Comparison of ENCODE assay signal across 8 cellular contexts in the genomic region with DNA sequence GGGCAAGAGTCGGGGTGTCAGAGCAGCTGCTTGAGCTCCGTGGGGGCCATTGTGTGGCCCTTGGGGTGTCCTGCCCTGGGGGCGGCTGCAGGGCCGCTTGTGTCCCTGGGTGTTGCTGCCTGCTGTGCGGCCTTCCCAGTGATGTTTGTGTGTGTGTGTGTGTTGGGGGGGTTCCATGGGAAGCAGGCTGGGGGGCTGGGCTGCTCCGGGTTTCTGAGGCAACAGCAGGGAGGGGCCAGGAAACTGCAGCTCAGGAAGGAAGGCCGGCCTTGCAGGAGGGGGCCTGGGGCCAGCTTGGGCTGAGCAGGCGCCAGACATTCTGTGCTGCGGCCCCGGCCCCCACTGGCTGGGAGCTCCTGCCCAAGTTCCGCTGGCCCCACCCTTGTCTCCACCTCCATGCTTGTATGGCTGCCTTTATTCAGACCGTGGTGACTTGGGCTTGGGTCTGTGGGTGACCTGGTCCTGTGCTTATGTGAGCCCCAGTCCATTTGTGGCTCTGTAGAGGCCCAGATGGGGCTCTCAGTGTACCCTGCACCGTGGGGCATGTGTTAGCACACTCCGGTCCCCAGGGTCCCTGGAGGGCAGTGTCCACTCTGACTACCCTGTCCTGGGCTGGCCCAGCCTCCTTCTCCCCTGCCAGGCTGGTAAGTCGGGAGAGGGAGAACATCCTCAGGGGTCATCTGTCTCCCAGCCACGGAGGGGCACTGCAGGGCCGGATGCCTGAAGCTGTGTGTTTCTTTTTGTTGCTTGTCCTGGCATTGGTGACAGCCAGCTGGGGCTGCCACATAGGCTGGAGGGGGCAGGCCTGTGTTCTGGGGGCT. TPM values are rescaled to one million over a fixed set of nuclear protein-coding genes. Genes with fewer than 3 reads are reported as not detected.
DNase-seq lines count a peak whose midpoint lies in the region; ATAC-seq, FAIRE-seq and TF ChIP-seq lines count a peak whose summit lies in the region.

No MANE protein-coding gene starts in this region.

- ATAC-seq in K562 = peak; percentile 59
- no peak for ATAC-seq in HG03442 (IDR thresholded peaks at IDR 0.05; ENCODE audit: unreplicated experiment)
- no peak for ATAC-seq in stimulated activated memory B cell treated with anti-CD40 and anti-IgM and Interleukin-4, amounts not matched to agents 10 μg/mL and 1 μg/mL and 100 μg/mL, for 72 hours
- ATAC-seq in HG02885 (IDR thresholded peaks at IDR 0.05; ENCODE audit: poor library complexity, unreplicated experiment) = no peak

- peaks cover 0 to 5% (median 0%) of the 10 kb centered on the region in 7 donors for H3K9me3 Mint-ChIP-seq in CD14-positive monocyte
- H3K9me3 Mint-ChIP-seq in stimulated activated memory B cell treated with anti-CD40 and anti-IgM and Interleukin-4, amounts not matched to agents 10 μg/mL and 1 μg/mL and 100 μg/mL, for 72 hours = no peaks in the 10 kb centered on the region

- BruUV-seq in K562 (replicated peaks; lab: Mats Ljungman, UMichigan) = no TSS peak

- no peaks in the 10 kb centered on the region for H3K79me1 ChIP-seq in mesenchymal stem cell (replicated peaks; ENCODE audit: low read length, poor library complexity, severe bottlenecking)

- TF ChIP-seq CTCF in CD14-positive monocyte (IDR thresholded peaks at IDR 0.05) = peak; percentile 25
- peak; percentile 34 to 53 (median 45); a peak in 4 of 6 replicates for TF ChIP-seq CTCF in K562 (IDR thresholded peaks at IDR 0.05 in 2 of 3, conservative IDR thresholded peaks at IDR 0.05 in 1 of 3; ENCODE audit: insufficient read depth in 2 of 3, low read depth in 1 of 3, low read length in 3 of 3)

- peak overlapping the region; percentile 84 for H2AFZ ChIP-seq in K562 (ENCODE audit: low read depth, low read length)
- H2AFZ ChIP-seq in mesenchymal stem cell (ENCODE audit: low read depth, low read length) = peak overlapping the region; percentile 57

- H3K9me1 ChIP-seq in K562 (ENCODE audit: control insufficient read depth, insufficient read depth, low read length) = no peaks in the 10 kb centered on the region

- no peak for TF ChIP-seq POLR2A in K562 (conservative IDR thresholded peaks at IDR 0.05)

- H3K4me2 ChIP-seq in K562 (ENCODE audit: insufficient read depth, low read length) (peak overlapping the region; percentile 40), mesenchymal stem cell (ENCODE audit: low read length, poor library complexity, severe bottlenecking) (no peak overlapping the region)

- in situ Hi-C loops in KBM-7 (cut with MboI; ENCODE audit: low pct_unique_long_range_greater_than_20kb, low sequenced_read_pairs) (no loop called here), K562 (cut with MboI) (no loop called here)

- no peak overlapping the region for H2BK5ac ChIP-seq in mesenchymal stem cell (ENCODE audit: low read depth, low read length, poor library complexity, severe bottlenecking)

- H4K20me1 ChIP-seq in K562 (replicated peaks; ENCODE audit: control insufficient read depth, insufficient read depth, low read length) = no peaks in the 10 kb centered on the region

- peaks cover 21% of the 10 kb centered on the region for H3K4me1 Mint-ChIP-seq in CD14-positive monocyte
- H3K4me1 Mint-ChIP-seq in stimulated activated memory B cell treated with anti-CD40 and anti-IgM and Interleukin-4, amounts not matched to agents 10 μg/mL and 1 μg/mL and 100 μg/mL, for 72 hours = peaks cover 40% of the 10 kb centered on the region

- H3K9me3 ChIP-seq in K562 (replicated peaks; ENCODE audit: control insufficient read depth, insufficient read depth, low read depth, low read length) = no peaks in the 10 kb centered on the region
- H3K9me3 ChIP-seq in mesenchymal stem cell (ENCODE audit: control insufficient read depth, low read length) = no peaks in the 10 kb centered on the region

- peak overlapping the region; percentile 73 for H2BK120ac ChIP-seq in mesenchymal stem cell (ENCODE audit: low read depth, low read length)

- CTCF ChIA-PET in K562 (lab: Yijun Ruan, JAX; ENCODE audit: low intra/inter-chr PET ratio) = interaction anchor here (1.1 kb wide), 1 partner anchor 16 kb away, joined by 3 read pairs; no protein-coding TSS in a partner anchor

- no peaks in the 10 kb centered on the region for H3K79me2 ChIP-seq in K562 (ENCODE audit: control insufficient read depth, insufficient read depth, low read length)

- peak overlapping the region; percentile 47 to 62 for H3K4ac ChIP-seq in mesenchymal stem cell (ENCODE audit: low read depth in 1 of 2, low read length in 2 of 2)

- H4K91ac ChIP-seq in mesenchymal stem cell (ENCODE audit: low read length) = peak overlapping the region; percentile 93

- H3K27ac ChIP-seq in K562 (ENCODE audit: extremely low read depth, low read depth, low read length) (peak overlapping the region; percentile 61), mesenchymal stem cell (ENCODE audit: low read length, poor library complexity, severe bottlenecking) (no peak overlapping the region)

- FAIRE-seq in K562 (lab: Jason Lieb, UNC) = peak; percentile 69

- TF ChIP-seq EP300 in K562 (IDR thresholded peaks at IDR 0.05; ENCODE audit: low read length) = no peak

- H3K27me3 Mint-ChIP-seq in CD14-positive monocyte (ENCODE audit: low read depth in 3 of 3) = peaks cover 48 to 81% (median 51%) of the 10 kb centered on the region in 3 donors
- peaks cover 65% of the 10 kb centered on the region for H3K27me3 Mint-ChIP-seq in stimulated activated memory B cell treated with anti-CD40 and anti-IgM and Interleukin-4, amounts not matched to agents 10 μg/mL and 1 μg/mL and 100 μg/mL, for 72 hours

- TF ChIP-seq RAD21 in K562 (CRISPR knock-in tag; conservative IDR thresholded peaks at IDR 0.05 in 1 of 2, IDR thresholded peaks at IDR 0.05 in 1 of 2) = peak in 1 of 2 experiments; percentile 13; a peak in 1 of 4 replicates

- H3K14ac ChIP-seq in mesenchymal stem cell (ENCODE audit: low read length in 2 of 2) = peak overlapping the region in 1 of 2 experiments; percentile 76

- H2AK5ac ChIP-seq in mesenchymal stem cell (ENCODE audit: low read length, severe bottlenecking) = peak overlapping the region; percentile 39

- H3K9ac ChIP-seq in K562 (ENCODE audit: insufficient read depth in 1 of 2, low read depth in 2 of 2, low read length in 2 of 2) (peak overlapping the region; percentile 42 to 90; a peak in 3 of 4 replicates), mesenchymal stem cell (ENCODE audit: low read length) (no peak overlapping the region)

- intact Hi-C loops in CD14-positive monocyte (cut with micrococcal nuclease) = no loop called here
- intact Hi-C loops in K562 (cut with micrococcal nuclease) = loop anchor here (2.0 to 5.0 kb wide), 2 partner anchors 15 to 77 kb away; a partner anchor contains a TSS

- H3K4me1 ChIP-seq in K562 (replicated peaks in 1 of 2; ENCODE audit: control insufficient read depth in 2 of 2, insufficient read depth in 2 of 2, low read length in 2 of 2) (peaks cover 29 to 87% of the 10 kb centered on the region in 2 experiments), mesenchymal stem cell (ENCODE audit: control insufficient read depth, insufficient read depth, low read depth, low read length) (peaks cover 53% of the 10 kb centered on the region)

- H3K36me3 ChIP-seq in K562 (ENCODE audit: control insufficient read depth, insufficient read depth, low read length) (no peaks in the 10 kb centered on the region), mesenchymal stem cell (ENCODE audit: control insufficient read depth in 1 of 2, insufficient read depth in 2 of 2, low read depth in 1 of 2, low read length in 2 of 2) (no peaks in the 10 kb centered on the region)

- peak overlapping the region; percentile 59 to 92 for H2BK12ac ChIP-seq in mesenchymal stem cell (ENCODE audit: low read length in 2 of 2)

- peak overlapping the region; percentile 82 for H2BK15ac ChIP-seq in mesenchymal stem cell (ENCODE audit: low read depth, poor library complexity, severe bottlenecking)

- peak overlapping the region in 1 of 7 donors; percentile 47 for H3K27ac Mint-ChIP-seq in CD14-positive monocyte
- no peak overlapping the region for H3K27ac Mint-ChIP-seq in stimulated activated memory B cell treated with anti-CD40 and anti-IgM and Interleukin-4, amounts not matched to agents 10 μg/mL and 1 μg/mL and 100 μg/mL, for 72 hours

- H3K36me3 Mint-ChIP-seq in CD14-positive monocyte = peaks cover 0 to 3% of the 10 kb centered on the region in 2 donors
- H3K36me3 Mint-ChIP-seq in stimulated activated memory B cell treated with anti-CD40 and anti-IgM and Interleukin-4, amounts not matched to agents 10 μg/mL and 1 μg/mL and 100 μg/mL, for 72 hours = no peaks in the 10 kb centered on the region

- peak overlapping the region in 1 of 2 experiments; percentile 51 for H3K23ac ChIP-seq in mesenchymal stem cell (ENCODE audit: low read length in 2 of 2)

- POLR2A ChIA-PET in K562 (lab: Yijun Ruan, JAX) = interaction anchor here (0.7 to 1.7 kb wide), 8 partner anchors 9 to 220 kb away, joined by 3 to 10 read pairs (median 4); a partner anchor contains a TSS

- H4K8ac ChIP-seq in mesenchymal stem cell (ENCODE audit: low read length) = peak overlapping the region; percentile 93

- 22% methylated on average over 14 of the region's 17 CpGs for WGBS in K562 (ENCODE audit: insufficient coverage, low coverage, missing lambda C conversion rate)
- 31% methylated on average over 17 of the region's 17 CpGs for WGBS in mesenchymal stem cell

- peak overlapping the region; percentile 76 to 78 for H3K18ac ChIP-seq in mesenchymal stem cell (ENCODE audit: low read depth in 1 of 2, low read length in 2 of 2)

- H3K4me3 Mint-ChIP-seq in CD14-positive monocyte = peak overlapping the region in 1 of 2 donors; percentile 21
- H3K4me3 Mint-ChIP-seq in stimulated activated memory B cell treated with anti-CD40 and anti-IgM and Interleukin-4, amounts not matched to agents 10 μg/mL and 1 μg/mL and 100 μg/mL, for 72 hours = no peak overlapping the region

- DNase-seq in CD14-positive monocyte (ENCODE audit: low spot score) = no peak
- peak; percentile 70 for DNase-seq in KBM-7
- peak; percentile 60 to 68 (median 62) for DNase-seq in K562 (ENCODE audit: extremely low read depth in 1 of 4, low spot score in 3 of 4)
- peak; percentile 57 for DNase-seq in mesenchymal stem cell
- no peak for DNase-seq in COR-L47 (lab: John Stamatoyannopoulos, UW)

- H3K4me3 ChIP-seq in K562 (no peak overlapping the region), mesenchymal stem cell (ENCODE audit: insufficient read depth in 1 of 2, low read depth in 1 of 2, low read length in 2 of 2) (no peak overlapping the region)

- H3K27me3 ChIP-seq in K562 (ENCODE audit: control insufficient read depth in 2 of 2, insufficient read depth in 2 of 2, low read length in 2 of 2) (no peaks in the 10 kb centered on the region), mesenchymal stem cell (ENCODE audit: control insufficient read depth in 1 of 2, insufficient read depth in 1 of 2, low read length in 2 of 2) (peaks cover 30 to 81% of the 10 kb centered on the region in 2 experiments)

RNA-seq across cellular contexts. Expression of a gene that starts 4.6 kb away (rescaled TPM):
- polyA plus RNA-seq in CD14-positive monocyte = not detected
- total RNA-seq in K562 (2011; cell fraction: chromatin; rRNA removed; ENCODE audit: low replicate concordance) = 0.58 and 1.6 TPM in 2 replicates
- total RNA-seq in K562 (2011; cell fraction: nucleolus; rRNA removed) = 3.5 and 3.8 TPM in 2 replicates
- 1.2 and 1.3 TPM in 2 replicates for total RNA-seq in K562 (2011; cell fraction: nucleoplasm; rRNA removed)
- 2.7 and 6.2 TPM in 2 replicates for total RNA-seq in K562 (2014; rRNA removed)
- total RNA-seq in K562 (2014; rRNA removed; fragmentation: Illumina TruSeq; extraction: Trizol) = 0.13 and 0.15 TPM in 2 replicates
- total RNA-seq in K562 (2015; rRNA removed; fragmentation: Illumina TruSeq; extraction: Trizol) = 0.76 and 0.94 TPM in 2 replicates
- total RNA-seq in K562 (2021) = 19.8 and 20.4 TPM in 2 replicates
- polyA plus RNA-seq in K562 (2011; rRNA removed) = 0.33 and 0.47 TPM in 2 replicates
- 1.0 and 5.3 TPM in 2 replicates for polyA plus RNA-seq in K562 (2011; cell fraction: cytosol; rRNA removed)
- polyA plus RNA-seq in K562 (2011; cell fraction: nucleus; rRNA removed) = 2.6 and 7.3 TPM in 2 replicates
- 6.7 and 6.9 TPM in 2 replicates for polyA plus RNA-seq in K562 (2012)
- polyA plus RNA-seq in K562 (2014; fragmentation: Illumina TruSeq; extraction: Trizol) = 0.21 and 0.78 TPM in 2 replicates
- polyA plus RNA-seq in K562 (2014; fragmentation: Nextera tagmentation; extraction: Ambion mirVana) = under 1 TPM; 0.20 to 0.23 TPM
- polyA plus RNA-seq in K562 (2014; rRNA removed) = 4.4 and 6.8 TPM in 2 replicates
- polyA minus RNA-seq in K562 (2011; rRNA and poly(A)+ RNA removed) = 0.14 TPM in 1 of 2 replicates, not detected in the other
- 3.3 and 7.4 TPM in 2 replicates for polyA minus RNA-seq in K562 (2011; cell fraction: cytosol; rRNA and poly(A)+ RNA removed)
- polyA minus RNA-seq in K562 (2011; cell fraction: nucleus; rRNA and poly(A)+ RNA removed) = 1.5 and 2.1 TPM in 2 replicates
- polyA plus RNA-seq in mesenchymal stem cell (2013, experiment 1 of 2) = 0.33 TPM
- 0.27 TPM for polyA plus RNA-seq in mesenchymal stem cell (2013, experiment 2 of 2)

RNA-seq across cellular contexts. Expression of a gene that starts 8.9 kb away (rescaled TPM):
- polyA plus RNA-seq in CD14-positive monocyte (10 to 100 TPM; 15.7 to 16.0 TPM), K562 (2011; rRNA removed) (8.6 and 14.0 TPM in 2 replicates), K562 (2014; fragmentation: Illumina TruSeq; extraction: Trizol) (5.0 and 8.5 TPM in 2 replicates), K562 (2014; fragmentation: Nextera tagmentation; extraction: Ambion mirVana) (1 to 10 TPM; 1.4 to 1.9 TPM), K562 (2014; rRNA removed) (8.0 and 10.0 TPM in 2 replicates)
- total RNA-seq in K562 (2011; cell fraction: chromatin; rRNA removed; ENCODE audit: low replicate concordance) = 17.4 and 45.7 TPM in 2 replicates
- total RNA-seq in K562 (2011; cell fraction: nucleolus; rRNA removed) = 25.8 and 31.0 TPM in 2 replicates
- 17.7 and 19.9 TPM in 2 replicates for total RNA-seq in K562 (2011; cell fraction: nucleoplasm; rRNA removed)
- total RNA-seq in K562 (2014; rRNA removed) (5.4 and 7.8 TPM in 2 replicates), K562 (2014; rRNA removed; fragmentation: Illumina TruSeq; extraction: Trizol) (3.0 and 3.6 TPM in 2 replicates), K562 (2015; rRNA removed; fragmentation: Illumina TruSeq; extraction: Trizol) (6.4 and 6.9 TPM in 2 replicates), K562 (2021) (18.7 and 28.7 TPM in 2 replicates)
- 14.2 and 18.7 TPM in 2 replicates for polyA plus RNA-seq in K562 (2011; cell fraction: cytosol; rRNA removed)
- 63.0 and 66.6 TPM in 2 replicates for polyA plus RNA-seq in K562 (2011; cell fraction: nucleus; rRNA removed)
- 15.6 and 29.0 TPM in 2 replicates for polyA plus RNA-seq in K562 (2012)
- 3.3 and 4.4 TPM in 2 replicates for polyA minus RNA-seq in K562 (2011; rRNA and poly(A)+ RNA removed)
- 4.1 and 11.9 TPM in 2 replicates for polyA minus RNA-seq in K562 (2011; cell fraction: cytosol; rRNA and poly(A)+ RNA removed)
- polyA minus RNA-seq in K562 (2011; cell fraction: nucleus; rRNA and poly(A)+ RNA removed) = 11.4 and 20.1 TPM in 2 replicates
- 57.9 TPM for polyA plus RNA-seq in mesenchymal stem cell (2013, experiment 1 of 2)
- polyA plus RNA-seq in mesenchymal stem cell (2013, experiment 2 of 2) = 60.9 TPM

RNA-seq across cellular contexts. Expression of a gene that starts 18.1 kb away (rescaled TPM):
- polyA plus RNA-seq in CD14-positive monocyte (not detected), K562 (2011; rRNA removed) (0.11 and 0.22 TPM in 2 replicates), K562 (2014; fragmentation: Illumina TruSeq; extraction: Trizol) (0.11 and 0.16 TPM in 2 replicates), K562 (2014; fragmentation: Nextera tagmentation; extraction: Ambion mirVana) (not detected), K562 (2014; rRNA removed) (0.94 and 1.6 TPM in 2 replicates)
- 5.2 and 13.5 TPM in 2 replicates for total RNA-seq in K562 (2011; cell fraction: chromatin; rRNA removed; ENCODE audit: low replicate concordance)
- 6.7 and 7.0 TPM in 2 replicates for total RNA-seq in K562 (2011; cell fraction: nucleolus; rRNA removed)
- total RNA-seq in K562 (2011; cell fraction: nucleoplasm; rRNA removed) = 4.0 and 4.6 TPM in 2 replicates
- total RNA-seq in K562 (2014; rRNA removed) (0.59 and 0.73 TPM in 2 replicates), K562 (2014; rRNA removed; fragmentation: Illumina TruSeq; extraction: Trizol) (0.10 and 0.22 TPM in 2 replicates), K562 (2015; rRNA removed; fragmentation: Illumina TruSeq; extraction: Trizol) (0.36 and 0.45 TPM in 2 replicates), K562 (2021) (0.67 and 1.1 TPM in 2 replicates)
- polyA plus RNA-seq in K562 (2011; cell fraction: cytosol; rRNA removed) = 0.10 and 0.36 TPM in 2 replicates
- polyA plus RNA-seq in K562 (2011; cell fraction: nucleus; rRNA removed) = 1.6 and 3.1 TPM in 2 replicates
- polyA plus RNA-seq in K562 (2012) = 0.43 and 0.46 TPM in 2 replicates
- 0.35 and 0.42 TPM in 2 replicates for polyA minus RNA-seq in K562 (2011; rRNA and poly(A)+ RNA removed)
- polyA minus RNA-seq in K562 (2011; cell fraction: cytosol; rRNA and poly(A)+ RNA removed) = 0.27 TPM in 1 of 2 replicates, not detected in the other
- 1.8 TPM in 2 replicates for polyA minus RNA-seq in K562 (2011; cell fraction: nucleus; rRNA and poly(A)+ RNA removed)
- polyA plus RNA-seq in mesenchymal stem cell (2013, experiment 1 of 2) = 0.07 TPM
- 0.10 TPM for polyA plus RNA-seq in mesenchymal stem cell (2013, experiment 2 of 2)

RNA-seq across cellular contexts. Expression of a gene that starts 25.3 kb away (rescaled TPM):
- polyA plus RNA-seq in CD14-positive monocyte = 100 to 1,000 TPM; 244 to 280 TPM
- 7.1 and 15.6 TPM in 2 replicates for total RNA-seq in K562 (2011; cell fraction: chromatin; rRNA removed; ENCODE audit: low replicate concordance)
- total RNA-seq in K562 (2011; cell fraction: nucleolus; rRNA removed) = 13.2 and 13.3 TPM in 2 replicates
- total RNA-seq in K562 (2011; cell fraction: nucleoplasm; rRNA removed) = 7.2 and 10.5 TPM in 2 replicates
- total RNA-seq in K562 (2014; rRNA removed) = 23.7 and 26.9 TPM in 2 replicates
- total RNA-seq in K562 (2014; rRNA removed; fragmentation: Illumina TruSeq; extraction: Trizol) = 3.2 and 3.3 TPM in 2 replicates
- 14.3 and 14.6 TPM in 2 replicates for total RNA-seq in K562 (2015; rRNA removed; fragmentation: Illumina TruSeq; extraction: Trizol)
- 20.7 and 21.0 TPM in 2 replicates for total RNA-seq in K562 (2021)
- polyA plus RNA-seq in K562 (2011; rRNA removed) = 14.7 and 23.9 TPM in 2 replicates
- polyA plus RNA-seq in K562 (2011; cell fraction: cytosol; rRNA removed) = 31.1 and 65.3 TPM in 2 replicates
- polyA plus RNA-seq in K562 (2011; cell fraction: nucleus; rRNA removed) = 19.9 and 25.8 TPM in 2 replicates
- 17.9 and 19.3 TPM in 2 replicates for polyA plus RNA-seq in K562 (2012)
- polyA plus RNA-seq in K562 (2014; fragmentation: Illumina TruSeq; extraction: Trizol) = 5.2 and 11.0 TPM in 2 replicates
- polyA plus RNA-seq in K562 (2014; fragmentation: Nextera tagmentation; extraction: Ambion mirVana) = under 1 TPM; 0.41 to 0.98 TPM
- polyA plus RNA-seq in K562 (2014; rRNA removed) = 21.9 and 23.4 TPM in 2 replicates
- 4.7 and 4.8 TPM in 2 replicates for polyA minus RNA-seq in K562 (2011; rRNA and poly(A)+ RNA removed)
- polyA minus RNA-seq in K562 (2011; cell fraction: cytosol; rRNA and poly(A)+ RNA removed) = 9.5 and 22.4 TPM in 2 replicates
- polyA minus RNA-seq in K562 (2011; cell fraction: nucleus; rRNA and poly(A)+ RNA removed) = 5.7 and 8.8 TPM in 2 replicates
- 11.6 TPM for polyA plus RNA-seq in mesenchymal stem cell (2013, experiment 1 of 2)
- 13.4 TPM for polyA plus RNA-seq in mesenchymal stem cell (2013, experiment 2 of 2)

RNA-seq across cellular contexts. Expression of a gene that starts 25.8 kb away (rescaled TPM):
- polyA plus RNA-seq in CD14-positive monocyte (1 to 10 TPM; 7.0 to 8.8 TPM), K562 (2011; rRNA removed) (0.17 and 0.64 TPM in 2 replicates), K562 (2014; fragmentation: Illumina TruSeq; extraction: Trizol) (0.06 and 0.11 TPM in 2 replicates), K562 (2014; fragmentation: Nextera tagmentation; extraction: Ambion mirVana) (not detected), K562 (2014; rRNA removed) (0.04 and 0.11 TPM in 2 replicates)
- 0.40 and 0.86 TPM in 2 replicates for total RNA-seq in K562 (2011; cell fraction: chromatin; rRNA removed; ENCODE audit: low replicate concordance)
- 0.67 and 0.79 TPM in 2 replicates for total RNA-seq in K562 (2011; cell fraction: nucleolus; rRNA removed)
- 0.23 and 0.66 TPM in 2 replicates for total RNA-seq in K562 (2011; cell fraction: nucleoplasm; rRNA removed)
- total RNA-seq in K562 (2014; rRNA removed) (0.09 and 0.37 TPM in 2 replicates), K562 (2014; rRNA removed; fragmentation: Illumina TruSeq; extraction: Trizol) (0.07 TPM in 1 of 2 replicates, not detected in the other), K562 (2015; rRNA removed; fragmentation: Illumina TruSeq; extraction: Trizol) (0.14 and 0.15 TPM in 2 replicates), K562 (2021) (0.22 and 0.33 TPM in 2 replicates)
- 0.55 and 0.76 TPM in 2 replicates for polyA plus RNA-seq in K562 (2011; cell fraction: cytosol; rRNA removed)
- 0.67 and 0.70 TPM in 2 replicates for polyA plus RNA-seq in K562 (2011; cell fraction: nucleus; rRNA removed)
- 0.46 and 1.1 TPM in 2 replicates for polyA plus RNA-seq in K562 (2012)
- 0.39 and 0.48 TPM in 2 replicates for polyA minus RNA-seq in K562 (2011; rRNA and poly(A)+ RNA removed)
- polyA minus RNA-seq in K562 (2011; cell fraction: cytosol; rRNA and poly(A)+ RNA removed) = 0.48 and 0.55 TPM in 2 replicates
- polyA minus RNA-seq in K562 (2011; cell fraction: nucleus; rRNA and poly(A)+ RNA removed) = 0.13 and 0.33 TPM in 2 replicates
- 0.54 TPM for polyA plus RNA-seq in mesenchymal stem cell (2013, experiment 1 of 2)
- 0.40 TPM for polyA plus RNA-seq in mesenchymal stem cell (2013, experiment 2 of 2)

Comparison
In these comparisons a context has a peak if more than half of its experiments do, and no peak if none do; other contexts are left out.
1. DNase-seq: peak in KBM-7 (single experiment), K562 (4 of 4) and mesenchymal stem cell (single experiment); none in CD14-positive monocyte (single experiment) and COR-L47 (single experiment).